ENCODE assay signal across 3 cellular contexts in the genomic region with DNA sequence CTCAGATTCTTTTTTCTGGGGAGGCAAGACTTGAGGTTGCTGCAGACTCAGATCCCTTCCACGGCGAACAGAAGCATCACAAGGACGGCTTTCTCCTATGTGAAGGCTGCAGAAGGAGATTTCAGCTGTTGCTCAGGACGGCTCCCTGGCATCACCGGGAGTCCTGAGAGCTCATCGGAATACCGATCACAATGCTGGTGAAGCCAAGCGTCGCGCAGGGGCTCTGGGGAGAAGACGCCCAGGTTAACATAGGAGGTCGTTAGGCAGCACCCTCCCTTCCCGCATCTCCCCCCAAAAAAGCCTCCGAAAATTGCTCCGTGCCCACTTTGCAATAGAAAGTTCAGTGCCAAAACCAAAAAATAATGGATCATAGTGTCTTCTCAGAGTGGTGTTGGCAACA.
"Had no signal": no experiment of that assay in that cellular context is flagged by ENCODE, and none has a peak within 500 bp of the region (broad histone marks: within the 10 kb centered on the region; RNA-seq: fewer than 3 reads in every experiment).

No MANE protein-coding gene starts in this region.

- DNase-seq: IMR-90 had no signal

- H3K4me3 ChIP-seq: K562 had no signal

- H3K27ac ChIP-seq: HL-60 had no signal
